12 cellular contexts compared by ENCODE assay signal in genomic region chr2:195560209-195560907, GRCh38.
DNase-seq lines count a peak whose midpoint lies in the region; ATAC-seq and TF ChIP-seq lines count a peak whose summit lies in the region.
"Had no signal": no experiment of that assay in that cellular context is flagged by ENCODE, and none has a peak within 500 bp of the region (broad histone marks: within the 10 kb centered on the region; RNA-seq: fewer than 3 reads in every experiment).

No MANE protein-coding gene starts in this region.

- TF ChIP-seq CTCF in DOHH2 (IDR thresholded peaks at IDR 0.05; ENCODE audit: low read depth, low read length, poor library complexity, severe bottlenecking) = no peak
- no peak for TF ChIP-seq CTCF in OCI-LY1 (IDR thresholded peaks at IDR 0.05; ENCODE audit: low read length)
- no peak for TF ChIP-seq CTCF in cardiac fibroblast (IDR thresholded peaks at IDR 0.05; ENCODE audit: low read depth, low read length)
- no peak for TF ChIP-seq CTCF in prostate gland (IDR thresholded peaks at IDR 0.05)

- H3K27me3 ChIP-seq in DOHH2 (ENCODE audit: control insufficient read depth, low read length) = no peaks in the 10 kb centered on the region
- H3K27me3 ChIP-seq in OCI-LY1 (ENCODE audit: insufficient read depth, low read length) = no peaks in the 10 kb centered on the region
- H3K27me3 ChIP-seq in prostate gland (replicated peaks; ENCODE audit: insufficient read depth) = no peaks in the 10 kb centered on the region
- H3K27me3 ChIP-seq: right lobe of liver had no signal

- H2AFZ ChIP-seq in OCI-LY1 (ENCODE audit: low read length) = no peak overlapping the region

- peak; percentile 36 to 49 for DNase-seq in cardiac fibroblast (ENCODE audit: low read depth in 2 of 2)
- DNase-seq in prostate gland (ENCODE audit: low spot score) = peak; percentile 32
- DNase-seq in NCI-H2227 (lab: John Stamatoyannopoulos, UW; ENCODE audit: unreplicated experiment) = no peak
- no peak for DNase-seq in hypothalamus (lab: John Stamatoyannopoulos, UW)
- DNase-seq: activated gamma-delta T cell, NCI-H2029 treated with DMSO at 0.1 percent for 48 hours, right lobe of liver had no signal

- TF ChIP-seq POLR2A in prostate gland (IDR thresholded peaks at IDR 0.05) = no peak

- H3K36me3 ChIP-seq in DOHH2 (ENCODE audit: control insufficient read depth, low read length) (peaks cover 3% of the 10 kb centered on the region; the same call in 1 of the 2 replicates), OCI-LY1 (ENCODE audit: insufficient read depth, low read length) (no peaks in the 10 kb centered on the region), prostate gland (no peaks in the 10 kb centered on the region)
- H3K36me3 ChIP-seq: heart right ventricle, right lobe of liver had no signal

- H3K79me2 ChIP-seq in DOHH2 (ENCODE audit: control insufficient read depth, low read length) (no peaks in the 10 kb centered on the region), OCI-LY1 (ENCODE audit: insufficient read depth, low read length) (no peaks in the 10 kb centered on the region)

- ATAC-seq in HG03159 (IDR thresholded peaks at IDR 0.05; ENCODE audit: unreplicated experiment) (no peak), GM21447 (IDR thresholded peaks at IDR 0.05; ENCODE audit: unreplicated experiment) (no peak)

- peak overlapping the region; percentile 76 for H3K4me2 ChIP-seq in DOHH2 (ENCODE audit: low read length)
- no peak overlapping the region for H3K4me2 ChIP-seq in OCI-LY1 (ENCODE audit: low read length)

- H4K20me1 ChIP-seq in DOHH2 (ENCODE audit: control insufficient read depth, insufficient read depth, low read depth, low read length) = no peaks in the 10 kb centered on the region
- no peaks in the 10 kb centered on the region for H4K20me1 ChIP-seq in OCI-LY1 (ENCODE audit: insufficient read depth, low read length)

- H3F3A ChIP-seq in DOHH2 (ENCODE audit: control insufficient read depth, insufficient read depth) (peaks cover 24% of the 10 kb centered on the region), OCI-LY1 (ENCODE audit: insufficient read depth, low read length) (no peaks in the 10 kb centered on the region)

- WGBS in prostate gland = 80% methylated on average over 10 of the region's 10 CpGs

- peak overlapping the region; percentile 89 for H3K27ac ChIP-seq in DOHH2 (ENCODE audit: low read depth, low read length)
- peak overlapping the region; percentile 63 for H3K27ac ChIP-seq in OCI-LY1 (ENCODE audit: low read depth, low read length, poor library complexity, severe bottlenecking)
- H3K27ac ChIP-seq in prostate gland = no peak overlapping the region
- H3K27ac ChIP-seq: right lobe of liver had no signal

- intact Hi-C loops in prostate gland (cut with DNase I) = no loop called here

- H3K4me3 ChIP-seq in DOHH2 (ENCODE audit: low read length) (peak overlapping the region; percentile 72), OCI-LY1 (ENCODE audit: low read depth, low read length, poor library complexity, severe bottlenecking) (no peak overlapping the region), cardiac fibroblast (replicated peaks in 1 of 2; ENCODE audit: low read depth in 2 of 2, low read length in 2 of 2) (no peak overlapping the region), prostate gland (no peak overlapping the region)
- H3K4me3 ChIP-seq: heart right ventricle, right lobe of liver had no signal

- H3K4me1 ChIP-seq in DOHH2 (ENCODE audit: control insufficient read depth, low read length) (peaks cover 64% of the 10 kb centered on the region), OCI-LY1 (ENCODE audit: insufficient read depth, low read length, severe bottlenecking) (peaks cover 39% of the 10 kb centered on the region), prostate gland (replicated peaks) (no peaks in the 10 kb centered on the region)

- H3K9me2 ChIP-seq in DOHH2 (replicated peaks; ENCODE audit: control insufficient read depth, low read length) = no peaks in the 10 kb centered on the region
- H3K9me2 ChIP-seq in OCI-LY1 (ENCODE audit: low read depth, low read length) = no peaks in the 10 kb centered on the region

- H3K9me3 ChIP-seq in DOHH2 (ENCODE audit: control insufficient read depth, insufficient read depth, low read length) = no peaks in the 10 kb centered on the region
- H3K9me3 ChIP-seq in OCI-LY1 (ENCODE audit: low read length) = no peaks in the 10 kb centered on the region
- H3K9me3 ChIP-seq in prostate gland = no peaks in the 10 kb centered on the region
- H3K9me3 ChIP-seq: heart right ventricle, right lobe of liver had no signal

- no peak overlapping the region for H3K9ac ChIP-seq in OCI-LY1 (ENCODE audit: low read length)

Comparison
In these comparisons a context has a peak if more than half of its experiments do, and no peak if none do; other contexts are left out.
1. H3K27ac ChIP-seq: peak in DOHH2 (single experiment) and OCI-LY1 (single experiment); none in prostate gland (0 of 2).
2. DNase-seq: peak in cardiac fibroblast (2 of 2) and prostate gland (single experiment); none in NCI-H2227 (single experiment) and hypothalamus (0 of 51).